In genomic region chr17:76007850-76008165, GRCh38 we compare ENCODE assay signal across 28 cellular contexts. TPM values are rescaled to one million over a fixed set of nuclear protein-coding genes. Genes with fewer than 3 reads are reported as not detected.
"Had no signal": no experiment of that assay in that cellular context is flagged by ENCODE, and none has a peak within 500 bp of the region (broad histone marks: within the 10 kb centered on the region; RNA-seq: fewer than 3 reads in every experiment).

No MANE protein-coding gene starts in this region.

- H3K9me3 ChIP-seq: Peyer's patch, SJSA1, SK-N-SH had no signal

- H3K4me3 ChIP-seq: Peyer's patch, SJSA1 had no signal

- DNase-seq: Karpas-422, MM.1S, MV-4-11, NCI-H1092, NCI-H1105, NCI-H1417 treated with DMSO at 0.1 percent for 48 hours, NCI-H1436 treated with DMSO at 0.1 percent for 48 hours, NCI-H1694 treated with DMSO at 0.1 percent for 48 hours, NCI-H1930, NCI-H2029 treated with DMSO at 0.1 percent for 48 hours, NCI-H2081 treated with DMSO at 0.1 percent for 48 hours, NCI-H2107, NCI-H2171, NCI-H226, NCI-H446 treated with DMSO at 0.1 percent for 48 hours, NCI-H510A, NCI-H526, NCI-H69, NCI-H748 treated with DMSO at 0.1 percent for 48 hours, NCI-H82, Peyer's patch, RPMI8226, SHP77 treated with DMSO at 0.1 percent for 48 hours, SK-N-SH, SW 1271 had no signal

- H3K4me2 ChIP-seq: KMS-11, SK-N-SH had no signal

- H3K27ac ChIP-seq: KMS-11, Peyer's patch, SJSA1 had no signal

- H3K9ac ChIP-seq: KMS-11, SK-N-SH had no signal

- H3K27me3 ChIP-seq: Peyer's patch, SJSA1 had no signal

RNA-seq across cellular contexts. Expression of gene EVPL, which starts 19.3 kb away (rescaled TPM):
- total RNA-seq: LHCN-M2, SJSA1 had no signal
